Comparison of ENCODE assay signal across 12 cellular contexts in genomic region chr16:735982-736453, GRCh38. TPM values are rescaled to one million over a fixed set of nuclear protein-coding genes. Genes with fewer than 3 reads are reported as not detected.
DNase-seq lines count a peak whose midpoint lies in the region; ATAC-seq and TF ChIP-seq lines count a peak whose summit lies in the region.
"Had no signal": no experiment of that assay in that cellular context is flagged by ENCODE, and none has a peak within 500 bp of the region (broad histone marks: within the 10 kb centered on the region; RNA-seq: fewer than 3 reads in every experiment).

No MANE protein-coding gene starts in this region.

- H2BK5ac ChIP-seq in neuronal stem cell (ENCODE audit: low read length): no peak overlapping the region

- H2BK12ac ChIP-seq in neuronal stem cell (ENCODE audit: low read length): no peak overlapping the region

- no peak overlapping the region for H2BK120ac ChIP-seq in neuronal stem cell (ENCODE audit: low read depth, low read length)

- no peak overlapping the region for H2AK5ac ChIP-seq in neuronal stem cell (ENCODE audit: low read depth, low read length)

- no peak overlapping the region for H3K4me3 Mint-ChIP-seq in chondrocyte (ENCODE audit: unreplicated experiment)
- H3K4me3 Mint-ChIP-seq: effector memory CD8-positive, alpha-beta T cell had no signal

- H3K4ac ChIP-seq in neuronal stem cell (ENCODE audit: low read length): no peak overlapping the region

- no peaks in the 10 kb centered on the region for H3K9me3 Mint-ChIP-seq in chondrocyte (ENCODE audit: low read depth)
- H3K9me3 Mint-ChIP-seq: effector memory CD8-positive, alpha-beta T cell had no signal

- H3K36me3 ChIP-seq in neuronal stem cell (replicated peaks in 1 of 2; ENCODE audit: control insufficient read depth in 2 of 2, insufficient read depth in 2 of 2, low read length in 2 of 2): peaks cover 31 to 64% of the 10 kb centered on the region in 2 donors

- H3K4me3 ChIP-seq in neuronal stem cell (ENCODE audit: low read length in 2 of 2): no peak overlapping the region

- peaks cover 13% of the 10 kb centered on the region for H3K4me1 Mint-ChIP-seq in chondrocyte (ENCODE audit: low read depth)

- H3K36me3 Mint-ChIP-seq in chondrocyte (ENCODE audit: low read depth): peaks cover 8% of the 10 kb centered on the region

- no peak overlapping the region for H3K14ac ChIP-seq in neuronal stem cell (ENCODE audit: low read length)

- H3K9ac ChIP-seq in neuronal stem cell (ENCODE audit: low read depth, low read length, poor library complexity): no peak overlapping the region

- WGBS in neuronal stem cell (ENCODE audit: extremely low coverage in 2 of 2, insufficient read length in 2 of 2, insufficient replicate concordance in 1 of 2), 2 donors: no CpG with 5 or more reads among the region's 13 CpGs

- TF ChIP-seq CTCF in chondrocyte (IDR thresholded peaks at IDR 0.05): no peak

- peaks cover 4 to 5% of the 10 kb centered on the region in 2 donors for H3K4me1 ChIP-seq in neuronal stem cell (ENCODE audit: control insufficient read depth in 2 of 2, insufficient read depth in 1 of 2, low read depth in 1 of 2, low read length in 2 of 2)

- peak; percentile 46 for DNase-seq in activated T-cell treated with anti-CD3 and anti-CD28 coated beads for 24 hours (ENCODE audit: low read depth)
- no peak for DNase-seq in activated T-cell treated with anti-CD3 and anti-CD28 coated beads, Interleukin-2, amount 50 U/mL, for 1 hour
- DNase-seq in activated CD8-positive, alpha-beta memory T cell treated with anti-CD3 and anti-CD28 coated beads, Interleukin-2, amount 50 U/mL, for 48 hours: peak; percentile 79
- DNase-seq in stimulated activated CD4-positive, alpha-beta T cell treated with anti-CD3 and anti-CD28 coated beads, Interleukin-4, amount 100 ng/mL, for 24 hours: peak; percentile 62
- no peak for DNase-seq in chondrocyte (ENCODE audit: low spot score)
- no peak for DNase-seq in neuronal stem cell (ENCODE audit: low spot score)
- DNase-seq: effector memory CD8-positive, alpha-beta T cell; NCI-H146; NCI-H510A had no signal

- no peak overlapping the region for H3K27ac ChIP-seq in neuronal stem cell (replicated peaks; ENCODE audit: low read length)

- no peak overlapping the region for H3K18ac ChIP-seq in neuronal stem cell (ENCODE audit: low read length)

- H4K91ac ChIP-seq in neuronal stem cell (ENCODE audit: low read depth, low read length, poor library complexity): no peak overlapping the region

- H3K27me3 ChIP-seq in neuronal stem cell (ENCODE audit: control insufficient read depth in 3 of 3, insufficient read depth in 3 of 3, low read depth in 1 of 3, low read length in 3 of 3): no peaks in the 10 kb centered on the region

- no peaks in the 10 kb centered on the region for H3K9me3 ChIP-seq in neuronal stem cell (replicated peaks in 1 of 2; ENCODE audit: control insufficient read depth in 2 of 2, insufficient read depth in 1 of 2, low read depth in 1 of 2, low read length in 2 of 2)

- H2AFZ ChIP-seq in neuronal stem cell (ENCODE audit: low read length): no peak overlapping the region

- no peaks in the 10 kb centered on the region for H3K27me3 Mint-ChIP-seq in chondrocyte (ENCODE audit: low read depth)
- H3K27me3 Mint-ChIP-seq: effector memory CD8-positive, alpha-beta T cell had no signal

- no peak overlapping the region for H3K27ac Mint-ChIP-seq in chondrocyte (ENCODE audit: unreplicated experiment)

- H4K8ac ChIP-seq in neuronal stem cell (ENCODE audit: low read depth, low read length): no peak overlapping the region

- H2BK15ac ChIP-seq in neuronal stem cell (ENCODE audit: low read length): no peak overlapping the region

- no peak overlapping the region for H3K23ac ChIP-seq in neuronal stem cell (ENCODE audit: low read depth, low read length, poor library complexity)

- ATAC-seq in HG02798 (IDR thresholded peaks at IDR 0.05; ENCODE audit: poor library complexity, unreplicated experiment) (peak; percentile 45), HG03025 (IDR thresholded peaks at IDR 0.05; ENCODE audit: low FRiP score, unreplicated experiment) (no peak)
- ATAC-seq: effector memory CD8-positive, alpha-beta T cell had no signal

- H3K79me1 ChIP-seq in neuronal stem cell (ENCODE audit: low read depth, low read length): peaks cover 9% of the 10 kb centered on the region

- H3K4me2 ChIP-seq in neuronal stem cell (ENCODE audit: insufficient read depth, low read length, poor library complexity, severe bottlenecking): no peak overlapping the region

RNA-seq across cellular contexts. Expression of gene CIAO3, which starts 4.8 kb away (rescaled TPM):
- 20.5 to 26.6 TPM (median 22.1 TPM) in 3 replicates for total RNA-seq in chondrocyte
- 14.9 TPM for polyA plus RNA-seq in neuronal stem cell (2013, experiment 1 of 2)
- polyA plus RNA-seq in neuronal stem cell (2013, experiment 2 of 2): 15.0 TPM

RNA-seq across cellular contexts. Expression of gene HAGHL, which starts 9.1 kb away (rescaled TPM):
- 7.9 to 20.6 TPM (median 15.0 TPM) in 3 replicates for total RNA-seq in chondrocyte
- polyA plus RNA-seq in neuronal stem cell (2013, experiment 1 of 2): 5.3 TPM
- 4.6 TPM for polyA plus RNA-seq in neuronal stem cell (2013, experiment 2 of 2)

RNA-seq across cellular contexts. Expression of gene CCDC78, which starts 9.8 kb away (rescaled TPM):
- total RNA-seq in chondrocyte: 1.8 to 3.9 TPM (median 2.5 TPM) in 3 replicates
- polyA plus RNA-seq in neuronal stem cell (2013, experiment 1 of 2): 1.7 TPM
- 1.4 TPM for polyA plus RNA-seq in neuronal stem cell (2013, experiment 2 of 2)
- total RNA-seq: skeletal muscle tissue had no signal

RNA-seq across cellular contexts. Expression of gene ANTKMT, which starts 15.1 kb away (rescaled TPM):
- 31.6 to 42.4 TPM (median 38.2 TPM) in 3 replicates for total RNA-seq in chondrocyte
- 30.9 TPM for polyA plus RNA-seq in neuronal stem cell (2013, experiment 1 of 2)
- 29.0 TPM for polyA plus RNA-seq in neuronal stem cell (2013, experiment 2 of 2)

RNA-seq across cellular contexts. Expression of gene METRN, which starts 21.1 kb away (rescaled TPM):
- 50.7 to 62.3 TPM (median 58.5 TPM) in 3 replicates for total RNA-seq in chondrocyte
- 105 TPM for polyA plus RNA-seq in neuronal stem cell (2013, experiment 1 of 2)
- 98.3 TPM for polyA plus RNA-seq in neuronal stem cell (2013, experiment 2 of 2)

Comparison
In these comparisons a context has a peak if more than half of its experiments do, and no peak if none do; other contexts are left out.
1. DNase-seq: peak in activated T-cell treated with anti-CD3 and anti-CD28 coated beads for 24 hours (single experiment), activated CD8-positive, alpha-beta memory T cell treated with anti-CD3 and anti-CD28 coated beads, Interleukin-2, amount 50 U/mL, for 48 hours (single experiment) and stimulated activated CD4-positive, alpha-beta T cell treated with anti-CD3 and anti-CD28 coated beads, Interleukin-4, amount 100 ng/mL, for 24 hours (single experiment); none in activated T-cell treated with anti-CD3 and anti-CD28 coated beads, Interleukin-2, amount 50 U/mL, for 1 hour (single experiment), chondrocyte (single experiment) and neuronal stem cell (single experiment).